Comparison of ENCODE assay signal across 8 cellular contexts in genomic region chr7:103279636-103279962, GRCh38. TPM values are rescaled to one million over a fixed set of nuclear protein-coding genes. Genes with fewer than 3 reads are reported as not detected.
DNase-seq lines count a peak whose midpoint lies in the region; ATAC-seq, FAIRE-seq and TF ChIP-seq lines count a peak whose summit lies in the region.
"Not testable (repeated sequence)": the region's sequence is repeated elsewhere in the genome, so short reads cannot be mapped to it uniquely, and the experiment has no call there.

No MANE protein-coding gene starts in this region.

- not testable (repeated sequence) for H3K36me3 ChIP-seq in Peyer's patch; astrocyte (ENCODE audit: insufficient read depth, low read length); heart left ventricle; urinary bladder (ENCODE audit: insufficient read depth)

- not testable (repeated sequence) for TF ChIP-seq POLR2A in GM18505 (IDR thresholded peaks at IDR 0.05; ENCODE audit: borderline replicate concordance, extremely low read depth, insufficient read depth, insufficient read length); Peyer's patch (IDR thresholded peaks at IDR 0.05); heart left ventricle (IDR thresholded peaks at IDR 0.05)

- peaks cover 0 to 11% (median 0%) of the 10 kb centered on the region in 4 donors for H3K4me1 ChIP-seq in Peyer's patch
- not testable (repeated sequence) for H3K4me1 ChIP-seq in astrocyte (ENCODE audit: insufficient read depth, low read length); urinary bladder (ENCODE audit: insufficient read depth)
- peaks cover 0 to 20% (median 1%) of the 10 kb centered on the region in 12 donors for H3K4me1 ChIP-seq in heart left ventricle

- H3K9me3 Mint-ChIP-seq in astrocyte (ENCODE audit: unreplicated experiment); nephron progenitor cell: not testable (repeated sequence)

- peak; percentile 26 for DNase-seq in HuH-7 (ENCODE audit: low spot score)
- not testable (repeated sequence) for DNase-seq in Peyer's patch, heart left ventricle, nephron progenitor cell
- DNase-seq in astrocyte (ENCODE audit: low read depth), result peak; percentile 8

- H3K79me2 ChIP-seq in astrocyte (ENCODE audit: insufficient read depth, low read length), result not testable (repeated sequence)

- intact Hi-C loops in heart left ventricle (cut with DNase I), result not testable (repeated sequence)

- H3K4me3 ChIP-seq in Peyer's patch, result peak overlapping the region; percentile 41 to 66 (median 59)
- H3K4me3 ChIP-seq in astrocyte (ENCODE audit: insufficient read depth, low read depth, low read length), result peak overlapping the region; percentile 67
- peak overlapping the region; percentile 31 to 83 (median 60) for H3K4me3 ChIP-seq in heart left ventricle
- peak overlapping the region; percentile 55 for H3K4me3 ChIP-seq in urinary bladder (ENCODE audit: low read depth, low read length)

- not testable (repeated sequence) for H3K27ac Mint-ChIP-seq in astrocyte (ENCODE audit: unreplicated experiment); nephron progenitor cell

- not testable (repeated sequence) for H3K27me3 ChIP-seq in Peyer's patch; astrocyte (ENCODE audit: insufficient read depth, low read length); heart left ventricle

- peak overlapping the region; percentile 95 for H2AFZ ChIP-seq in astrocyte (ENCODE audit: low read depth, low read length)

- WGBS in heart left ventricle, 4 donors, result 0 to 2% (median 1%) methylated on average over 8 to 12 of the region's 12 CpGs
- WGBS in urinary bladder, result under 1% methylated on average over 12 of the region's 12 CpGs

- not testable (repeated sequence) for FAIRE-seq in astrocyte (lab: Jason Lieb, UNC)

- H3K27me3 Mint-ChIP-seq in astrocyte (ENCODE audit: low read depth, unreplicated experiment), result not testable (repeated sequence)
- peaks cover 39% of the 10 kb centered on the region for H3K27me3 Mint-ChIP-seq in nephron progenitor cell (ENCODE audit: low read depth, poor library complexity)

- ATAC-seq in GM18505 (IDR thresholded peaks at IDR 0.05; ENCODE audit: unreplicated experiment) (peak; percentile 38), HG02571 (IDR thresholded peaks at IDR 0.05; ENCODE audit: unreplicated experiment) (peak; percentile 37), heart left ventricle (peak; percentile 15 to 61 (median 45))

- not testable (repeated sequence) for TF ChIP-seq CTCF in Peyer's patch (IDR thresholded peaks at IDR 0.05); astrocyte (IDR thresholded peaks at IDR 0.05; ENCODE audit: insufficient read depth, low read depth, low read length); heart left ventricle (IDR thresholded peaks at IDR 0.05); nephron progenitor cell (IDR thresholded peaks at IDR 0.05)

- H3K4me3 Mint-ChIP-seq in astrocyte (ENCODE audit: unreplicated experiment) (peak overlapping the region; percentile 96), nephron progenitor cell (peak overlapping the region; percentile 85)

- peak overlapping the region in 3 of 4 donors; percentile 19 to 80 (median 28) for H3K27ac ChIP-seq in Peyer's patch
- not testable (repeated sequence) for H3K27ac ChIP-seq in astrocyte (ENCODE audit: low read depth, low read length); urinary bladder (ENCODE audit: low read depth)
- H3K27ac ChIP-seq in heart left ventricle, result peak overlapping the region in 5 of 12 donors; percentile 32 to 68 (median 53)

- H3K36me3 Mint-ChIP-seq in astrocyte (ENCODE audit: low read depth, unreplicated experiment); nephron progenitor cell (ENCODE audit: low read depth): not testable (repeated sequence)

- not testable (repeated sequence) for H4K20me1 ChIP-seq in astrocyte (ENCODE audit: insufficient read depth, low read length)

- H3K4me1 Mint-ChIP-seq in astrocyte (ENCODE audit: low read depth, unreplicated experiment), result not testable (repeated sequence)
- H3K4me1 Mint-ChIP-seq in nephron progenitor cell, result peaks cover 21% of the 10 kb centered on the region

- H3K9ac ChIP-seq in astrocyte (ENCODE audit: low read length), result peak overlapping the region; percentile 79

- H3K4me2 ChIP-seq in astrocyte (ENCODE audit: low read length), result peak overlapping the region; percentile 95

- H3K9me3 ChIP-seq in Peyer's patch; astrocyte (ENCODE audit: insufficient read depth, low read depth, low read length); heart left ventricle: not testable (repeated sequence)

RNA-seq across cellular contexts. Expression of gene PMPCB, which starts 17.6 kb away (rescaled TPM):
- 10 to 100 TPM; 35.5 to 48.2 (median 37.7) TPM for total RNA-seq in Peyer's patch
- 44.9 and 47.6 TPM in 2 replicates for total RNA-seq in astrocyte
- 10 to 100 TPM; 57.8 to 95.7 (median 73.3) TPM for total RNA-seq in heart left ventricle
- polyA plus RNA-seq in heart left ventricle, result 10 to 100 TPM; 57.4 to 65.5 TPM
- total RNA-seq in urinary bladder, result 67.5 TPM
- 64.4 TPM for polyA plus RNA-seq in urinary bladder
